ENCODE assay signal across 22 cellular contexts in the genomic region with DNA sequence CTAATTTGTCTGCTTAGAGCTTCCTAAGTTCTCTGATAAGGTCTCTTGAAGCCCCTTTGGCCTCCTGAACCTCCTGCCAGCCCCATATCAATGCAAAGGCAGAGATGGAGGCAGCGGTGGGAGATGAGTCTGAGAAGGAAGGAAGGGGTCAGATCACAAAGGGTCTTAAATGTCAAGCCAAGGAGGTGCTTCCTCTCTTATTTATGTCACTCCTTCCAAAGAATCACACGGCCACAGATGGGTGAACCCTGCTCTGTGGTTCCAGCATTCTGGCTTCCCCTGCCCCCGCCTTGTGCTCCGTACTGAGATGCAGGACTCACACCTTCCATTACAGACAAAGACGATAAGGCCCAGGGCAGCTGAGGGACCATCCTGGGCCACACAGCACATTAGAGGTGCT.
A peak's percentile ranks its signal among the peaks of the same experiment; 100 is the strongest.
DNase-seq lines count a peak whose midpoint lies in the region; ATAC-seq, FAIRE-seq and TF ChIP-seq lines count a peak whose summit lies in the region.
"Had no signal": no experiment of that assay in that cellular context is flagged by ENCODE, and none has a peak within 500 bp of the region (broad histone marks: within the 10 kb centered on the region; RNA-seq: fewer than 3 reads in every experiment).

No MANE protein-coding gene starts in this region.

- TF ChIP-seq EP300 in SK-N-SH (IDR thresholded peaks at IDR 0.05; ENCODE audit: borderline replicate concordance in 1 of 2, low read depth in 1 of 2, low read length in 1 of 2) (no peak), HepG2 (IDR thresholded peaks at IDR 0.05; ENCODE audit: low read depth in 2 of 2, low read length in 2 of 2) (no peak), HepG2 (CRISPR knock-in tag; IDR thresholded peaks at IDR 0.05; ENCODE audit: borderline replicate concordance) (no peak), sigmoid colon (IDR thresholded peaks at IDR 0.05) (no peak)

- H3K27ac ChIP-seq in SK-N-SH (ENCODE audit: low read depth in 2 of 2, low read length in 1 of 2) = no peak overlapping the region
- H3K27ac ChIP-seq in HepG2 (ENCODE audit: extremely low read length, insufficient read depth, low read length) = no peak overlapping the region
- H3K27ac ChIP-seq in sigmoid colon = no peak overlapping the region
- H3K27ac ChIP-seq in thyroid gland = no peak overlapping the region
- H3K27ac ChIP-seq: 22Rv1, A549, C4-2B, HL-60 had no signal

- H4K20me1 ChIP-seq in SK-N-SH (ENCODE audit: insufficient read depth) (no peaks in the 10 kb centered on the region), HepG2 (ENCODE audit: insufficient read depth, low read length) (no peaks in the 10 kb centered on the region)

- no peaks in the 10 kb centered on the region for H3K79me2 ChIP-seq in SK-N-SH (ENCODE audit: insufficient read depth)
- no peaks in the 10 kb centered on the region for H3K79me2 ChIP-seq in HepG2 (ENCODE audit: insufficient read depth, low read length)

- TF ChIP-seq CTCF in SK-N-SH (IDR thresholded peaks at IDR 0.05) (no peak), HepG2 (CRISPR knock-in tag; IDR thresholded peaks at IDR 0.05) (no peak), sigmoid colon (IDR thresholded peaks at IDR 0.05) (no peak), thyroid gland (IDR thresholded peaks at IDR 0.05) (no peak)

- no peaks in the 10 kb centered on the region for H3F3A ChIP-seq in SK-N-SH (replicated peaks; ENCODE audit: insufficient read depth)

- H3K4me2 ChIP-seq in SK-N-SH = no peak overlapping the region
- no peak overlapping the region for H3K4me2 ChIP-seq in HepG2 (ENCODE audit: low read depth, low read length)
- H3K4me2 ChIP-seq: A549 had no signal

- H3K36me3 ChIP-seq in SK-N-SH (replicated peaks in 1 of 2; ENCODE audit: control insufficient read depth in 1 of 2, insufficient read depth in 2 of 2, low read length in 1 of 2) (no peaks in the 10 kb centered on the region), HepG2 (replicated peaks in 1 of 2; ENCODE audit: control insufficient read depth in 1 of 2, insufficient read depth in 2 of 2, low read length in 2 of 2) (no peaks in the 10 kb centered on the region), sigmoid colon (no peaks in the 10 kb centered on the region), thyroid gland (no peaks in the 10 kb centered on the region)

- no peak overlapping the region for H2AFZ ChIP-seq in SK-N-SH (ENCODE audit: low read depth)
- H2AFZ ChIP-seq in HepG2 (ENCODE audit: low read length) = no peak overlapping the region

- POLR2A ChIA-PET in SK-N-SH (lab: Yijun Ruan, JAX) (no interaction called here), HepG2 (lab: Yijun Ruan, JAX) (no interaction called here)

- no peak for FAIRE-seq in HepG2 (lab: Jason Lieb, UNC)
- FAIRE-seq: A549, D721Med, G401.6, GM12891, GM18507 had no signal

- H3K9me3 ChIP-seq in SK-N-SH = no peaks in the 10 kb centered on the region
- H3K9me3 ChIP-seq in HepG2 (ENCODE audit: low read length) = no peaks in the 10 kb centered on the region
- peaks cover 0 to 5% (median under 1%) of the 10 kb centered on the region in 4 donors for H3K9me3 ChIP-seq in sigmoid colon
- H3K9me3 ChIP-seq in thyroid gland = no peaks in the 10 kb centered on the region
- H3K9me3 ChIP-seq: A549 had no signal

- ATAC-seq in SK-N-SH treated with all-trans-retinoic acid at 6 μM for 48 hours (no peak), HepG2 (no peak)
- ATAC-seq: A549, HCT116 had no signal

- intact Hi-C loops in HepG2 (cut with micrococcal nuclease; ENCODE audit: unreplicated experiment) (no loop called here), sigmoid colon (cut with DNase I) (no loop called here), thyroid gland (cut with DNase I) (no loop called here)

- H3K4me3 ChIP-seq in SK-N-SH (ENCODE audit: low read depth in 2 of 2, low read length in 1 of 2) (no peak overlapping the region), HepG2 (replicated peaks in 1 of 3; ENCODE audit: insufficient read depth in 1 of 3, low read depth in 2 of 3, low read length in 3 of 3) (no peak overlapping the region), sigmoid colon (no peak overlapping the region), thyroid gland (replicated peaks in 1 of 3) (no peak overlapping the region)
- H3K4me3 ChIP-seq: A549 had no signal

- H3K4me1 ChIP-seq in SK-N-SH (ENCODE audit: control insufficient read depth in 1 of 2, insufficient read depth in 2 of 2, low read depth in 1 of 2, low read length in 1 of 2) = no peaks in the 10 kb centered on the region
- H3K4me1 ChIP-seq in HepG2 (ENCODE audit: insufficient read depth, low read length) = no peaks in the 10 kb centered on the region
- no peaks in the 10 kb centered on the region for H3K4me1 ChIP-seq in sigmoid colon
- no peaks in the 10 kb centered on the region for H3K4me1 ChIP-seq in thyroid gland
- H3K4me1 ChIP-seq: A549, Caco-2 had no signal

- BruUV-seq in HepG2 (replicated peaks; lab: Mats Ljungman, UMichigan) = no TSS peak

- WGBS in SK-N-SH (ENCODE audit: low lambda C conversion rate) = 55% methylated on average over 4 of the region's 5 CpGs
- WGBS in HepG2 (ENCODE audit: low lambda C conversion rate) = 30% methylated on average over 5 of the region's 5 CpGs
- WGBS in sigmoid colon, 2 donors = 83 to 86% methylated on average over 5 of the region's 5 CpGs
- WGBS in thyroid gland, 2 donors = 73 to 94% methylated on average over 4 to 5 of the region's 5 CpGs

- H3K27me3 ChIP-seq in SK-N-SH (ENCODE audit: insufficient read depth) (no peaks in the 10 kb centered on the region), HepG2 (ENCODE audit: control insufficient read depth in 1 of 2, insufficient read depth in 2 of 2, low read length in 2 of 2) (peaks cover 2 to 3% of the 10 kb centered on the region in 2 experiments; a peak in 2 of 5 replicates), sigmoid colon (no peaks in the 10 kb centered on the region), thyroid gland (no peaks in the 10 kb centered on the region)

- CTCF ChIA-PET in SK-N-SH (lab: Yijun Ruan, JAX) (no interaction called here), HepG2 (lab: Yijun Ruan, JAX; ENCODE audit: low intra/inter-chr PET ratio, low total read pairs) (no interaction called here)

- DNase-seq in SK-N-SH = no peak
- no peak for DNase-seq in HepG2 (ENCODE audit: low spot score)
- peak; percentile 33 for DNase-seq in sigmoid colon
- no peak for DNase-seq in NCI-H146 (lab: John Stamatoyannopoulos, UW)
- DNase-seq in thyroid gland = no peak
- no peak for DNase-seq in NCI-H345 (lab: John Stamatoyannopoulos, UW)
- DNase-seq: AML-193; Caco-2; CD4-positive, alpha-beta T cell; GOT3; H7; HFFc6 had no signal

- no peak overlapping the region for H3K9ac ChIP-seq in SK-N-SH
- H3K9ac ChIP-seq in HepG2 (ENCODE audit: insufficient read depth, low read depth, low read length) = no peak overlapping the region

- in situ Hi-C loops in HepG2 (cut with HindIII; ENCODE audit: extremely low pct_ligation_motif_present, low pct_unique_long_range_greater_than_20kb) = no loop called here

- no peak for TF ChIP-seq RAD21 in SK-N-SH (IDR thresholded peaks at IDR 0.05; ENCODE audit: low read length)
- TF ChIP-seq RAD21 in HepG2 (CRISPR knock-in tag; IDR thresholded peaks at IDR 0.05) = no peak

- no peaks in the 10 kb centered on the region for H3K9me2 ChIP-seq in SK-N-SH

- TF ChIP-seq POLR2A in HepG2 (IDR thresholded peaks at IDR 0.05; ENCODE audit: insufficient read depth in 1 of 2, low read depth in 2 of 2, low read length in 2 of 2) (no peak), sigmoid colon (IDR thresholded peaks at IDR 0.05) (no peak), thyroid gland (IDR thresholded peaks at IDR 0.05) (no peak)

TF ChIP-seq in SK-N-SH treated with all-trans-retinoic acid at 6 μM for 48 hours, 23 proteins besides CTCF, POLR2A, EP300 and RAD21:
- no peak for TF ChIP-seq ESRRG (CRISPR knock-in tag; IDR thresholded peaks at IDR 0.05)
- TF ChIP-seq ZNF70 (CRISPR knock-in tag; IDR thresholded peaks at IDR 0.05) = peak; percentile 90

TF ChIP-seq in SK-N-SH, 30 proteins besides CTCF, POLR2A, EP300 and RAD21 (continues in another document):
- no peak for TF ChIP-seq ELF1 (IDR thresholded peaks at IDR 0.05)
- TF ChIP-seq SIN3A (IDR thresholded peaks at IDR 0.05; ENCODE audit: borderline replicate concordance, low read depth, low read length) = no peak
- no peak for TF ChIP-seq TEAD4 (IDR thresholded peaks at IDR 0.05; ENCODE audit: borderline replicate concordance, insufficient read depth)
- no peak for TF ChIP-seq ZBTB33 (IDR thresholded peaks at IDR 0.05; ENCODE audit: borderline replicate concordance, low read depth)

TF ChIP-seq in HepG2, 621 proteins besides CTCF, POLR2A, EP300 and RAD21:
- no peak for TF ChIP-seq ZNF337 (CRISPR knock-in tag; IDR thresholded peaks at IDR 0.05; ENCODE audit: borderline replicate concordance, low read depth)
- peak; percentile 51; the same call in 1 of the 2 replicates for TF ChIP-seq ZNF768 (CRISPR knock-in tag; IDR thresholded peaks at IDR 0.05)
- no peak for TF ChIP-seq AHR (CRISPR knock-in tag; IDR thresholded peaks at IDR 0.05)
